11 cellular contexts compared by ENCODE assay signal in genomic region chr1:203197625-203198024, GRCh38. TPM values are rescaled to one million over a fixed set of nuclear protein-coding genes. Genes with fewer than 3 reads are reported as not detected.
DNase-seq lines count a peak whose midpoint lies in the region; ATAC-seq and TF ChIP-seq lines count a peak whose summit lies in the region.
"Had no signal": no experiment of that assay in that cellular context is flagged by ENCODE, and none has a peak within 500 bp of the region (broad histone marks: within the 10 kb centered on the region; RNA-seq: fewer than 3 reads in every experiment).

No MANE protein-coding gene starts in this region.

- H3K4me3 ChIP-seq in HCT116 (replicated peaks in 1 of 2; ENCODE audit: low read depth in 1 of 2, low read length in 2 of 2) (no peak overlapping the region), thyroid gland (replicated peaks in 1 of 3) (no peak overlapping the region)
- H3K4me3 ChIP-seq: right atrium auricular region had no signal

- H3K4me1 ChIP-seq in HCT116 (ENCODE audit: control insufficient read depth in 1 of 2, insufficient read depth in 2 of 2, low read length in 2 of 2): peaks cover 0 to 10% of the 10 kb centered on the region in 2 experiments; a peak in 2 of 4 replicates
- no peaks in the 10 kb centered on the region for H3K4me1 ChIP-seq in thyroid gland

- H3K36me3 Mint-ChIP-seq in CD4-positive, alpha-beta T cell (ENCODE audit: low read depth): no peaks in the 10 kb centered on the region
- H3K36me3 Mint-ChIP-seq: mesothelial cell of epicardium had no signal

- H3K36me3 ChIP-seq in HCT116 (ENCODE audit: control insufficient read depth in 1 of 2, insufficient read depth in 2 of 2, low read length in 2 of 2) (no peaks in the 10 kb centered on the region), thyroid gland (no peaks in the 10 kb centered on the region)
- H3K36me3 ChIP-seq: right atrium auricular region had no signal

- no peak overlapping the region for H3K9ac ChIP-seq in HCT116 (ENCODE audit: low read length)

- H3K27ac Mint-ChIP-seq in CD4-positive, alpha-beta T cell: no peak overlapping the region
- H3K27ac Mint-ChIP-seq: mesothelial cell of epicardium had no signal

- WGBS in thyroid gland, 2 donors: 47 to 68% methylated on average over 3 of the region's 3 CpGs

- no peaks in the 10 kb centered on the region for H3K79me2 ChIP-seq in HCT116 (ENCODE audit: insufficient read depth, low read length)

- DNase-seq in ACHN (peak; percentile 79), HCT116 (ENCODE audit: low read depth, low spot score) (no peak), amniotic stem cell (lab: John Stamatoyannopoulos, UW) (peak; percentile 12), kidney glomerular epithelial cell (lab: John Stamatoyannopoulos, UW) (peak; percentile 80), thyroid gland (no peak), NCI-H2081 (lab: John Stamatoyannopoulos, UW) (no peak)
- no peak for DNase-seq in CD4-positive, alpha-beta T cell

- TF ChIP-seq CTCF in HCT116 (IDR thresholded peaks at IDR 0.05 in 2 of 3, conservative IDR thresholded peaks at IDR 0.05 in 1 of 3; ENCODE audit: borderline replicate concordance in 1 of 3, insufficient read depth in 1 of 3, low read depth in 2 of 3, low read length in 2 of 3): no peak
- no peak for TF ChIP-seq CTCF in thyroid gland (IDR thresholded peaks at IDR 0.05)
- no peak for TF ChIP-seq CTCF in CD4-positive, alpha-beta T cell (IDR thresholded peaks at IDR 0.05)

- H3K27ac ChIP-seq in HCT116 (ENCODE audit: low read depth, low read length) (no peak overlapping the region), thyroid gland (no peak overlapping the region)
- H3K27ac ChIP-seq in CD4-positive, alpha-beta T cell (ENCODE audit: low read depth, low read length): no peak overlapping the region
- H3K27ac ChIP-seq: right atrium auricular region had no signal

- peak; percentile 34; the same call in 1 of the 2 replicates for ATAC-seq in HCT116
- ATAC-seq in HG03354 (IDR thresholded peaks at IDR 0.05; ENCODE audit: poor library complexity, severe bottlenecking, unreplicated experiment): no peak
- no peak for ATAC-seq in CD4-positive, alpha-beta T cell (ENCODE audit: poor library complexity)

- POLR2A ChIA-PET in HCT116 (lab: Charles Lee): no interaction called here
- POLR2A ChIA-PET in CD4-positive, alpha-beta T cell (lab: Charles Lee): no interaction called here

- no peak for TF ChIP-seq RAD21 in HCT116 (IDR thresholded peaks at IDR 0.05; ENCODE audit: low read depth)

- in situ Hi-C loops in ACHN (cut with HindIII; ENCODE audit: low pct_ligation_motif_present, low pct_unique_long_range_greater_than_20kb, low sequenced_read_pairs): no loop called here

- RAD21 ChIA-PET in HCT116 (lab: Charles Lee; ENCODE audit: low non-redundant PET in 1 of 2, low total read pairs in 2 of 2, uncharacterized antibody in 2 of 2, unreplicated experiment in 2 of 2): no interaction called here

- H3K9me3 Mint-ChIP-seq in CD4-positive, alpha-beta T cell: no peaks in the 10 kb centered on the region

- H2AFZ ChIP-seq in HCT116 (ENCODE audit: low read depth, low read length, poor library complexity, severe bottlenecking): no peak overlapping the region

- no peaks in the 10 kb centered on the region for H3K9me2 ChIP-seq in HCT116 (ENCODE audit: insufficient read depth)

- BruUV-seq in HCT116 (replicated peaks; lab: Mats Ljungman, UMichigan): no TSS peak

- no peak overlapping the region for H3K4me3 Mint-ChIP-seq in CD4-positive, alpha-beta T cell
- H3K4me3 Mint-ChIP-seq: mesothelial cell of epicardium had no signal

- H3K27me3 Mint-ChIP-seq in CD4-positive, alpha-beta T cell: no peaks in the 10 kb centered on the region

- no peaks in the 10 kb centered on the region for H3K4me1 Mint-ChIP-seq in CD4-positive, alpha-beta T cell (ENCODE audit: low read depth)
- H3K4me1 Mint-ChIP-seq: mesothelial cell of epicardium had no signal

- H3K9me3 ChIP-seq in HCT116 (ENCODE audit: control insufficient read depth in 1 of 2, insufficient read depth in 1 of 2, low read depth in 1 of 2, low read length in 2 of 2) (no peaks in the 10 kb centered on the region), thyroid gland (no peaks in the 10 kb centered on the region)
- no peaks in the 10 kb centered on the region for H3K9me3 ChIP-seq in CD4-positive, alpha-beta T cell (ENCODE audit: control insufficient read depth, low read length)
- H3K9me3 ChIP-seq: right atrium auricular region had no signal

- CTCF ChIA-PET in HCT116 (lab: Charles Lee): no interaction called here
- CTCF ChIA-PET in CD4-positive, alpha-beta T cell (lab: Charles Lee): no interaction called here

- H3K27me3 ChIP-seq in HCT116 (ENCODE audit: insufficient read depth, low read length) (no peaks in the 10 kb centered on the region), thyroid gland (no peaks in the 10 kb centered on the region)
- H3K27me3 ChIP-seq in CD4-positive, alpha-beta T cell (ENCODE audit: control insufficient read depth, insufficient read depth, low read length): no peaks in the 10 kb centered on the region
- H3K27me3 ChIP-seq: right atrium auricular region had no signal

- TF ChIP-seq POLR2A in HCT116 (IDR thresholded peaks at IDR 0.05; ENCODE audit: borderline replicate concordance, extremely low read depth, insufficient read depth, insufficient read length) (no peak), thyroid gland (IDR thresholded peaks at IDR 0.05) (no peak)

- no peaks in the 10 kb centered on the region for H4K20me1 ChIP-seq in HCT116 (ENCODE audit: insufficient read depth)

- intact Hi-C loops in HCT116 (cut with micrococcal nuclease): no loop called here
- intact Hi-C loops in thyroid gland (cut with DNase I): no loop called here
- intact Hi-C loops in CD4-positive, alpha-beta T cell (cut with DNase I, micrococcal nuclease): no loop called here

- H3K4me2 ChIP-seq in HCT116 (ENCODE audit: low read length): peak overlapping the region; percentile 46

TF ChIP-seq in HCT116, 20 proteins besides CTCF, POLR2A, EP300 and RAD21:
- TF ChIP-seq SIN3A (IDR thresholded peaks at IDR 0.05; ENCODE audit: low read depth) (no peak), CEBPB (IDR thresholded peaks at IDR 0.05; ENCODE audit: low read depth) (no peak), EZH2 (IDR thresholded peaks at IDR 0.05) (no peak)
TF ChIP-seq in HCT116: peak in this region for 0.

RNA-seq across cellular contexts. Expression of gene CHI3L1, which starts 11.1 kb away (rescaled TPM):
- not detected for total RNA-seq in HCT116 (2021; ENCODE audit: unreplicated experiment)
- polyA plus RNA-seq in HCT116 (2012): 0.10 and 0.11 TPM in 2 replicates
- 10 to 100 TPM in 1 of 4 donors, 1 to 10 TPM in 3; 1.2 to 42.9 (median 4.4) TPM for total RNA-seq in thyroid gland
- not detected for total RNA-seq in CD4-positive, alpha-beta T cell

RNA-seq across cellular contexts. Expression of gene MYBPH, which starts 22.0 kb away (rescaled TPM):
- 0.22 TPM for total RNA-seq in HCT116 (2021; ENCODE audit: unreplicated experiment)
- 0.06 and 0.16 TPM in 2 replicates for polyA plus RNA-seq in HCT116 (2012)
- total RNA-seq in thyroid gland: under 1 TPM in 2 of 4 donors, not detected in 2; 0.11 to 0.75 TPM
- total RNA-seq in CD4-positive, alpha-beta T cell: not detected
- total RNA-seq: mesothelial cell of epicardium, right atrium auricular region had no signal
- polyA plus RNA-seq: BJ had no signal

RNA-seq across cellular contexts. Expression of gene CHIT1, which starts 31.8 kb away (rescaled TPM):
- total RNA-seq in HCT116 (2021; ENCODE audit: unreplicated experiment): not detected
- 0.08 TPM in 1 of 2 replicates, not detected in the other for polyA plus RNA-seq in HCT116 (2012)
- 1 to 10 TPM in 2 of 4 donors, under 1 TPM in 1, not detected in 1; 0.45 to 9.0 (median 1.2) TPM for total RNA-seq in thyroid gland
- 1 to 10 TPM in 1 of 2 experiments, under 1 TPM in 1; 0.58 to 1.1 TPM for total RNA-seq in CD4-positive, alpha-beta T cell
- total RNA-seq: right atrium auricular region had no signal
- polyA plus RNA-seq: BJ had no signal

Comparison
In these comparisons a context has a peak if more than half of its experiments do, and no peak if none do; other contexts are left out.
1. DNase-seq: peak in ACHN (single experiment), amniotic stem cell (single experiment) and kidney glomerular epithelial cell (single experiment); none in HCT116 (single experiment), thyroid gland (0 of 2), NCI-H2081 (0 of 2) and CD4-positive, alpha-beta T cell (0 of 10).